22 cellular contexts compared by ENCODE assay signal in the genomic region with DNA sequence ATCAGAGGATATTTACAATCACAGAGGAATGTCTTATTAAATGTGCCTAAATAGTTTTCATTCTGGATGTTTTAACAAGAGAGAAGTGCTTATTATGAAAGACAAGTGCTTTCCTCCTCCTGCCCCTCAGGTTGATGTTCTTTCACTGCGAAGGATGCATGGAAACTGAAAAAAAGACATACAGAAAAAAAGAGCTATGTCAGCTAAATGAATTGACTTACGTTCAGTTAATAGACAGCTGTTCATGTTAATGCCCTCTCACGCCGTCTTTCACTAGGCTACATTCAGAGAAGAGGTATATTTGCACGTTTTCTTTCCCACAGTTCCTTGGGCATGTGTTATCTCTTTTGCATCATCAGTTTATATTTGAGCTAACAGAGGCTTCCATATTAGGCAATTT.
"Had no signal": no experiment of that assay in that cellular context is flagged by ENCODE, and none has a peak within 500 bp of the region (broad histone marks: within the 10 kb centered on the region; RNA-seq: fewer than 3 reads in every experiment).

No MANE protein-coding gene starts in this region.

- DNase-seq: islet precursor cell; left ventricle myocardium inferior; mesendoderm; naive B cell; natural killer cell; nephron progenitor cell; ovary; stimulated activated CD4-positive, alpha-beta T cell treated with anti-CD3 and anti-CD28 coated beads, Interleukin-12 subunit alpha, Interleukin-12 subunit beta, amount 100 ng/mL, for 4 hours; stimulated activated CD4-positive, alpha-beta T cell treated with anti-CD3 and anti-CD28 coated beads, Interleukin-15, amount 100 ng/mL, for 24 hours; stimulated activated CD4-positive, alpha-beta T cell treated with anti-CD3 and anti-CD28 coated beads, Interleukin-2, amount 100 ng/mL, for 24 hours; stimulated activated CD4-positive, alpha-beta T cell treated with anti-CD3 and anti-CD28 coated beads, Interleukin-4, amount 100 ng/mL, for 24 hours; stimulated activated naive CD4-positive, alpha-beta T cell treated with Interleukin-2 at 50 U/mL for 16 hours; stimulated activated naive CD8-positive, alpha-beta T cell treated with anti-CD3 and anti-CD28 coated beads, Interleukin-15, amount 100 ng/mL, for 72 hours; substantia nigra had no signal

- ATAC-seq: natural killer cell; sciatic nerve; stimulated activated effector memory CD8-positive, alpha-beta T cell treated with anti-CD3 and anti-CD28 coated beads, Interleukin-12 subunit alpha, Interleukin-12 subunit beta, amount 100 ng/mL, for 72 hours; stimulated activated naive CD8-positive, alpha-beta T cell treated with anti-CD3 and anti-CD28 coated beads, Interleukin-15, amount 100 ng/mL, for 72 hours had no signal

- H2AFZ ChIP-seq: hepatocyte had no signal

- H3K9me3 ChIP-seq: left ventricle myocardium inferior, ovary, right atrium auricular region, tibial nerve, vagina had no signal

- H3K36me3 ChIP-seq: left ventricle myocardium inferior, ovary, right atrium auricular region, tibial nerve, vagina had no signal

- H3K27me3 ChIP-seq: hepatocyte, ovary, right atrium auricular region, tibial nerve, vagina had no signal

- H3K4me1 ChIP-seq: left ventricle myocardium inferior, right atrium auricular region, tibial nerve, vagina had no signal

- H3K79me2 ChIP-seq: hepatocyte had no signal

- H3K4me2 ChIP-seq: hepatocyte had no signal

- H3K4me3 ChIP-seq: hepatocyte, left ventricle myocardium inferior, lung, ovary, right atrium auricular region, skin epidermis, tibial nerve, vagina had no signal

- H3K27ac ChIP-seq: hepatocyte, left ventricle myocardium inferior, ovary, right atrium auricular region, skin epidermis, tibial nerve, vagina had no signal
